13 cellular contexts compared by ENCODE assay signal in the genomic region with DNA sequence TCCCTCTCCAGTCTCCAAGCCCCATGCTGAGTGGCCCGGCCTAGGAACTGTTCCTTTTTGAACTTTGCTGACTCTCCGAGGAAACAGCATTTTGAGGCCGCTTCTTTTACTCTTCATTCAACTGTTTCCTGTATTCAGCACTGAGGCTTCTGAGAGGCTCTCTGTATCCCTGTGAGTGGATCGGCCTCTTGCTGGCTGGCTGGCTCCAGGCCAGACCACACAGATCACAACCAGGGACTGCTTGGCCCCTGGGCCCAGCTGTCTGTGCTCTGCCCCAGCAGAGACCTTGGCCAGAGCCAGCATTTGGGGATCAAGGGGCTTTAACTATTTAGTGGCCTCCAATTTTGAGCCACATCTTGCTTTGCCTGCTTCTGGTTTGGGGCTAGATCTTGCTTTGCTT.
DNase-seq lines count a peak whose midpoint lies in the region; ATAC-seq, FAIRE-seq and TF ChIP-seq lines count a peak whose summit lies in the region.
"Had no signal": no experiment of that assay in that cellular context is flagged by ENCODE, and none has a peak within 500 bp of the region (broad histone marks: within the 10 kb centered on the region; RNA-seq: fewer than 3 reads in every experiment).

No MANE protein-coding gene starts in this region.

- no peak for TF ChIP-seq RAD21 in IMR-90 (IDR thresholded peaks at IDR 0.05; ENCODE audit: low read length)

- H3K27me3 ChIP-seq in BLaER1 treated with 17β-estradiol and CSF1 and Interleukin-3, amounts not matched to agents 10 nM and 100 nM = no peaks in the 10 kb centered on the region
- no peaks in the 10 kb centered on the region for H3K27me3 ChIP-seq in IMR-90 (ENCODE audit: control insufficient read depth, insufficient read depth, low read length)
- H3K27me3 ChIP-seq in astrocyte (ENCODE audit: insufficient read depth, low read length) = no peaks in the 10 kb centered on the region
- H3K27me3 ChIP-seq in lower lobe of right lung (ENCODE audit: low read depth) = no peaks in the 10 kb centered on the region
- H3K27me3 ChIP-seq in small intestine (ENCODE audit: control insufficient read depth in 2 of 2, insufficient read depth in 2 of 2, low read length in 2 of 2) = no peaks in the 10 kb centered on the region
- H3K27me3 ChIP-seq: esophagus muscularis mucosa had no signal

- peak; percentile 92 for ATAC-seq in IMR-90 (ENCODE audit: low read depth)
- ATAC-seq in lower lobe of right lung = peak; percentile 21 to 68
- no peak for ATAC-seq in GM18870 (IDR thresholded peaks at IDR 0.05; ENCODE audit: unreplicated experiment)

- DNase-seq in IMR-90 = peak; percentile 56
- DNase-seq in astrocyte (ENCODE audit: low read depth) = peak; percentile 30
- DNase-seq in lower lobe of right lung = no peak
- no peak for DNase-seq in HTR-8/SVneo (ENCODE audit: insufficient read length, low spot score)
- DNase-seq in small intestine = no peak
- DNase-seq in GM12891 (ENCODE audit: insufficient read length, low spot score) = no peak
- DNase-seq: activated naive CD4-positive, alpha-beta T cell treated with Interleukin-2 at 50 U/mL for 16 hours; naive B cell; NCI-H1694 treated with DMSO at 0.1 percent for 48 hours; T-helper 9 cell had no signal

- H2AK9ac ChIP-seq in IMR-90 (replicated peaks; ENCODE audit: low read depth, low read length, poor library complexity) = peak overlapping the region; percentile 30

- no peak for TF ChIP-seq CTCF in IMR-90 (conservative IDR thresholded peaks at IDR 0.05; ENCODE audit: low read depth, low read length)
- TF ChIP-seq CTCF in astrocyte (IDR thresholded peaks at IDR 0.05; ENCODE audit: insufficient read depth, low read depth, low read length) = no peak
- no peak for TF ChIP-seq CTCF in lower lobe of right lung (IDR thresholded peaks at IDR 0.05)

- no peaks in the 10 kb centered on the region for H3K79me2 ChIP-seq in astrocyte (ENCODE audit: insufficient read depth, low read length)

- H3K27me3 Mint-ChIP-seq in astrocyte (ENCODE audit: low read depth, unreplicated experiment) = peaks cover 4% of the 10 kb centered on the region

- BruUV-seq in IMR-90 (replicated peaks; lab: Mats Ljungman, UMichigan) = no TSS peak

- peak overlapping the region in 4 of 11 experiments; percentile 3 to 48 (median 29); a peak in 5 of 22 replicates for H3K27ac ChIP-seq in BLaER1 treated with 17β-estradiol and CSF1 and Interleukin-3, amounts not matched to agents 10 nM and 100 nM
- H3K27ac ChIP-seq in IMR-90 (ENCODE audit: insufficient read depth, low read length) (no peak overlapping the region), astrocyte (ENCODE audit: low read depth, low read length) (no peak overlapping the region), lower lobe of right lung (no peak overlapping the region), small intestine (ENCODE audit: low read depth in 1 of 2, low read length in 1 of 2) (no peak overlapping the region)
- H3K27ac ChIP-seq: esophagus muscularis mucosa had no signal

- peak overlapping the region in 1 of 2 experiments; percentile 45; a peak in 1 of 4 replicates for H4K8ac ChIP-seq in IMR-90 (ENCODE audit: low read depth in 2 of 2, low read length in 2 of 2)

- peak overlapping the region; percentile 68; the same call in 1 of the 2 replicates for H3K14ac ChIP-seq in IMR-90 (replicated peaks; ENCODE audit: low read depth, low read length)

- H3K4ac ChIP-seq in IMR-90 (ENCODE audit: low read depth, low read length) = peak overlapping the region; percentile 73

- H3K9me3 ChIP-seq in BLaER1 treated with 17β-estradiol and CSF1 and Interleukin-3, amounts not matched to agents 10 nM and 100 nM (replicated peaks in 1 of 11) = peaks cover 11 to 30% (median 17%) of the 10 kb centered on the region in 11 experiments; a peak in 21 of 22 replicates
- H3K9me3 ChIP-seq in IMR-90 (ENCODE audit: control insufficient read depth, insufficient read depth, low read length) (peaks cover 2% of the 10 kb centered on the region; the same call in 1 of the 2 replicates), astrocyte (ENCODE audit: insufficient read depth, low read depth, low read length) (no peaks in the 10 kb centered on the region), lower lobe of right lung (no peaks in the 10 kb centered on the region), small intestine (ENCODE audit: control insufficient read depth, low read depth) (no peaks in the 10 kb centered on the region)

- H2BK15ac ChIP-seq in IMR-90 (ENCODE audit: low read depth, low read length) = no peak overlapping the region

- H2BK5ac ChIP-seq in IMR-90 (ENCODE audit: low read depth, low read length, poor library complexity, severe bottlenecking) = no peak overlapping the region

- no peaks in the 10 kb centered on the region for H4K20me1 ChIP-seq in BLaER1 treated with 17β-estradiol and CSF1 and Interleukin-3, amounts not matched to agents 10 nM and 100 nM
- H4K20me1 ChIP-seq in IMR-90 (ENCODE audit: insufficient read depth, low read length) = no peaks in the 10 kb centered on the region
- no peaks in the 10 kb centered on the region for H4K20me1 ChIP-seq in astrocyte (ENCODE audit: insufficient read depth, low read length)

- POLR2A ChIA-PET in IMR-90 (lab: Charles Lee; ENCODE audit: unreplicated experiment) = no interaction called here

- no peak overlapping the region for H3K4me3 Mint-ChIP-seq in astrocyte (ENCODE audit: unreplicated experiment)
- H3K4me3 Mint-ChIP-seq: naive B cell had no signal

- TF ChIP-seq POLR2A in IMR-90 (IDR thresholded peaks at IDR 0.05; ENCODE audit: low read depth, low read length) (no peak), GM12891 (IDR thresholded peaks at IDR 0.05; ENCODE audit: low read depth, low read length) (no peak)

- FAIRE-seq in astrocyte (lab: Jason Lieb, UNC) (no peak), HTR-8/SVneo (lab: Jason Lieb, UNC) (no peak), small intestine (lab: Jason Lieb, UNC) (no peak), GM12891 (lab: Jason Lieb, UNC) (no peak)

- peaks cover 18 to 38% (median 30%) of the 10 kb centered on the region in 10 experiments for H3K4me1 ChIP-seq in BLaER1 treated with 17β-estradiol and CSF1 and Interleukin-3, amounts not matched to agents 10 nM and 100 nM
- H3K4me1 ChIP-seq in IMR-90 (ENCODE audit: control insufficient read depth, insufficient read depth, low read length) (peaks cover 3% of the 10 kb centered on the region; the same call in 1 of the 2 replicates), astrocyte (ENCODE audit: insufficient read depth, low read length) (no peaks in the 10 kb centered on the region), lower lobe of right lung (no peaks in the 10 kb centered on the region), small intestine (ENCODE audit: control insufficient read depth in 2 of 2, insufficient read depth in 1 of 2, low read depth in 1 of 2, low read length in 1 of 2) (no peaks in the 10 kb centered on the region)

- intact Hi-C loops in IMR-90 (cut with micrococcal nuclease) (no loop called here), lower lobe of right lung (cut with DNase I) (no loop called here)

- WGBS in IMR-90 (ENCODE audit: extremely low coverage in 2 of 2, insufficient read length in 1 of 2), 2 experiments = 18% methylated on average over 2 of the region's 4 CpGs; no CpG with 5 or more reads in 1 of the 2 experiments
- WGBS in small intestine, 3 donors = 28 to 71% (median 59%) methylated on average over 4 of the region's 4 CpGs

- no peak overlapping the region for H4K5ac ChIP-seq in IMR-90 (ENCODE audit: low read depth, low read length)

- no peaks in the 10 kb centered on the region for H3K36me3 ChIP-seq in BLaER1 treated with 17β-estradiol and CSF1 and Interleukin-3, amounts not matched to agents 10 nM and 100 nM
- H3K36me3 ChIP-seq in IMR-90 (ENCODE audit: control insufficient read depth, insufficient read depth, low read length) (no peaks in the 10 kb centered on the region), astrocyte (ENCODE audit: insufficient read depth, low read length) (no peaks in the 10 kb centered on the region), lower lobe of right lung (no peaks in the 10 kb centered on the region), small intestine (ENCODE audit: control insufficient read depth in 2 of 2, insufficient read depth in 2 of 2, low read length in 2 of 2) (no peaks in the 10 kb centered on the region)
- H3K36me3 ChIP-seq: esophagus muscularis mucosa had no signal

- no peaks in the 10 kb centered on the region for H3K36me3 Mint-ChIP-seq in astrocyte (ENCODE audit: low read depth, unreplicated experiment)
- H3K36me3 Mint-ChIP-seq: naive B cell had no signal

- H3K79me1 ChIP-seq in IMR-90 (ENCODE audit: low read depth in 1 of 2, low read length in 2 of 2) = no peaks in the 10 kb centered on the region

- peaks cover 16% of the 10 kb centered on the region for H3K9me3 Mint-ChIP-seq in astrocyte (ENCODE audit: unreplicated experiment)

- in situ Hi-C loops in IMR-90 (cut with MboI; ENCODE audit: low sequenced_read_pairs) = no loop called here

- peaks cover 23% of the 10 kb centered on the region for H3K4me1 Mint-ChIP-seq in astrocyte (ENCODE audit: low read depth, unreplicated experiment)
- H3K4me1 Mint-ChIP-seq: naive B cell had no signal

- dilution Hi-C loops in IMR-90 (cut with HindIII; ENCODE audit: low sequenced_read_pairs, unreplicated experiment) = no loop called here

- peaks cover 2% of the 10 kb centered on the region; the same call in 1 of the 2 replicates for H3K9me1 ChIP-seq in IMR-90 (ENCODE audit: insufficient read depth, low read length)

- no peak overlapping the region for H3K18ac ChIP-seq in IMR-90 (ENCODE audit: low read depth, low read length)

- H2AFZ ChIP-seq in IMR-90 (replicated peaks; ENCODE audit: low read length, poor library complexity) = peak overlapping the region; percentile 77
- H2AFZ ChIP-seq in astrocyte (ENCODE audit: low read depth, low read length) = no peak overlapping the region

- peak overlapping the region; percentile 33; the same call in 1 of the 2 replicates for H2BK120ac ChIP-seq in IMR-90 (ENCODE audit: low read depth, low read length)

- peak overlapping the region; percentile 53; the same call in 1 of the 2 replicates for H3K23ac ChIP-seq in IMR-90 (ENCODE audit: low read depth, low read length)

- H2BK20ac ChIP-seq in IMR-90 (ENCODE audit: low read depth, low read length) = peak overlapping the region; percentile 62; the same call in 1 of the 2 replicates

- CTCF ChIA-PET in IMR-90 (lab: Yijun Ruan, JAX) = no interaction called here

- peak overlapping the region in 1 of 11 experiments; percentile 36; a peak in 1 of 22 replicates for H3K9ac ChIP-seq in BLaER1 treated with 17β-estradiol and CSF1 and Interleukin-3, amounts not matched to agents 10 nM and 100 nM
- no peak overlapping the region for H3K9ac ChIP-seq in IMR-90 (ENCODE audit: low read depth, low read length)
- H3K9ac ChIP-seq in astrocyte (ENCODE audit: low read length) = no peak overlapping the region

- H3K27ac Mint-ChIP-seq in astrocyte (ENCODE audit: unreplicated experiment) = peak overlapping the region; percentile 56
- H3K27ac Mint-ChIP-seq: naive B cell had no signal

- no peak overlapping the region for H3K4me3 ChIP-seq in BLaER1 treated with 17β-estradiol and CSF1 and Interleukin-3, amounts not matched to agents 10 nM and 100 nM
- H3K4me3 ChIP-seq in IMR-90 (ENCODE audit: insufficient read depth, low read depth, low read length) (no peak overlapping the region), astrocyte (ENCODE audit: insufficient read depth, low read depth, low read length) (no peak overlapping the region), lower lobe of right lung (no peak overlapping the region), small intestine (ENCODE audit: low read depth in 1 of 2, low read length in 2 of 2) (no peak overlapping the region)
- H3K4me3 ChIP-seq: esophagus muscularis mucosa had no signal

- peak overlapping the region; percentile 40 to 78 (median 69) for H3K4me2 ChIP-seq in BLaER1 treated with 17β-estradiol and CSF1 and Interleukin-3, amounts not matched to agents 10 nM and 100 nM
- no peak overlapping the region for H3K4me2 ChIP-seq in IMR-90 (ENCODE audit: low read depth, low read length)
- H3K4me2 ChIP-seq in astrocyte (ENCODE audit: low read length) = peak overlapping the region; percentile 7

- no peak overlapping the region; the same call in 1 of the 2 replicates for H2AK5ac ChIP-seq in IMR-90 (ENCODE audit: low read depth, low read length)

- peak overlapping the region; percentile 6; the same call in 1 of the 2 replicates for H4K91ac ChIP-seq in IMR-90 (ENCODE audit: insufficient read depth, low read depth, low read length)

- H3K56ac ChIP-seq in IMR-90 (ENCODE audit: extremely low read depth, insufficient read depth, low read length) = no peak overlapping the region

Comparison
In these comparisons a context has a peak if more than half of its experiments do, and no peak if none do; other contexts are left out.
1. DNase-seq: peak in IMR-90 (single experiment) and astrocyte (single experiment); none in lower lobe of right lung (single experiment), HTR-8/SVneo (single experiment), small intestine (single experiment) and GM12891 (single experiment).